Comparison of ENCODE assay signal across 9 cellular contexts in genomic region chr9:69131682-69132081, GRCh38. TPM values are rescaled to one million over a fixed set of nuclear protein-coding genes. Genes with fewer than 3 reads are reported as not detected.
DNase-seq lines count a peak whose midpoint lies in the region; ATAC-seq, FAIRE-seq and TF ChIP-seq lines count a peak whose summit lies in the region.
"Had no signal": no experiment of that assay in that cellular context is flagged by ENCODE, and none has a peak within 500 bp of the region (broad histone marks: within the 10 kb centered on the region; RNA-seq: fewer than 3 reads in every experiment).

No MANE protein-coding gene starts in this region.

- no peaks in the 10 kb centered on the region for H3K27me3 ChIP-seq in suprapubic skin

- no peaks in the 10 kb centered on the region for H3K9me3 Mint-ChIP-seq in MCF 10A (ENCODE audit: unreplicated experiment)
- no peaks in the 10 kb centered on the region for H3K9me3 Mint-ChIP-seq in stimulated activated naive B cell treated with anti-CD40 and anti-IgM and Interleukin-4, amounts not matched to agents 10 μg/mL and 1 μg/mL and 100 μg/mL, for 72 hours

- H3K4me3 Mint-ChIP-seq in MCF 10A (ENCODE audit: unreplicated experiment) = peak overlapping the region; percentile 0
- H3K4me3 Mint-ChIP-seq in stimulated activated naive B cell treated with anti-CD40 and anti-IgM and Interleukin-4, amounts not matched to agents 10 μg/mL and 1 μg/mL and 100 μg/mL, for 72 hours = no peak overlapping the region

- no peak for TF ChIP-seq EP300 in suprapubic skin (IDR thresholded peaks at IDR 0.05)

- H3K27ac Mint-ChIP-seq in MCF 10A (ENCODE audit: low read depth, unreplicated experiment) = peak overlapping the region; percentile 77
- no peak overlapping the region for H3K27ac Mint-ChIP-seq in stimulated activated naive B cell treated with anti-CD40 and anti-IgM and Interleukin-4, amounts not matched to agents 10 μg/mL and 1 μg/mL and 100 μg/mL, for 72 hours

- 55% methylated on average over 1 of the region's 1 CpG for WGBS in suprapubic skin

- CTCF ChIA-PET in MCF 10A (lab: Yijun Ruan, JAX) = interaction anchor here (0.7 to 2.1 kb wide), 11 partner anchors 12 to 96 kb away, joined by 3 to 11 read pairs (median 4); partner anchors contain the start of genes FXN and TJP2

- ATAC-seq in stimulated activated naive B cell treated with anti-CD40 and anti-IgM and Interleukin-4, amounts not matched to agents 10 μg/mL and 1 μg/mL and 100 μg/mL, for 72 hours (replicated peaks) = no peak

- H3K27ac ChIP-seq in kidney (ENCODE audit: low read depth in 2 of 2, low read length in 2 of 2) = peak overlapping the region; percentile 43 to 56
- peak overlapping the region; percentile 54 for H3K27ac ChIP-seq in suprapubic skin

- H3K9me3 ChIP-seq in kidney (ENCODE audit: control insufficient read depth in 1 of 2, low read length in 2 of 2) = no peaks in the 10 kb centered on the region
- no peaks in the 10 kb centered on the region for H3K9me3 ChIP-seq in suprapubic skin

- DNase-seq in HCEC 1CT = peak; percentile 96
- DNase-seq in MCF 10A (ENCODE audit: unreplicated experiment) = peak; percentile 93
- no peak for DNase-seq in kidney
- DNase-seq in suprapubic skin (ENCODE audit: low spot score in 2 of 2) = peak in 1 of 2 donors; percentile 65
- no peak for DNase-seq in GDM1 (lab: John Stamatoyannopoulos, UW)
- no peak for DNase-seq in stimulated activated naive B cell treated with anti-CD40 and anti-IgM and Interleukin-4, amounts not matched to agents 10 μg/mL and 1 μg/mL and 100 μg/mL, for 72 hours
- no peak for DNase-seq in NCI-H2196 treated with DMSO at 0.1 percent for 48 hours (lab: John Stamatoyannopoulos, UW; ENCODE audit: unreplicated experiment)
- no peak for DNase-seq in activated CD4-positive, alpha-beta T cell treated with anti-CD3 and anti-CD28 coated beads, Interleukin-2, amount 50 U/mL, for 48 hours
- DNase-seq: cortex of kidney had no signal

- H3K4me1 Mint-ChIP-seq in MCF 10A (ENCODE audit: insufficient read depth, unreplicated experiment) = peaks cover 33% of the 10 kb centered on the region
- no peaks in the 10 kb centered on the region for H3K4me1 Mint-ChIP-seq in stimulated activated naive B cell treated with anti-CD40 and anti-IgM and Interleukin-4, amounts not matched to agents 10 μg/mL and 1 μg/mL and 100 μg/mL, for 72 hours

- H3K27me3 Mint-ChIP-seq in MCF 10A (ENCODE audit: insufficient read depth, unreplicated experiment) = no peaks in the 10 kb centered on the region
- no peaks in the 10 kb centered on the region for H3K27me3 Mint-ChIP-seq in stimulated activated naive B cell treated with anti-CD40 and anti-IgM and Interleukin-4, amounts not matched to agents 10 μg/mL and 1 μg/mL and 100 μg/mL, for 72 hours

- TF ChIP-seq POLR2A in suprapubic skin (IDR thresholded peaks at IDR 0.05) = no peak

- peaks cover 4% of the 10 kb centered on the region for H3K36me3 Mint-ChIP-seq in MCF 10A (ENCODE audit: insufficient read depth, unreplicated experiment)
- H3K36me3 Mint-ChIP-seq in stimulated activated naive B cell treated with anti-CD40 and anti-IgM and Interleukin-4, amounts not matched to agents 10 μg/mL and 1 μg/mL and 100 μg/mL, for 72 hours = no peaks in the 10 kb centered on the region

- TF ChIP-seq CTCF in MCF 10A (IDR thresholded peaks at IDR 0.05; ENCODE audit: unreplicated experiment) = no peak
- no peak for TF ChIP-seq CTCF in kidney (IDR thresholded peaks at IDR 0.05; ENCODE audit: borderline replicate concordance, extremely low read depth, insufficient read depth)
- TF ChIP-seq CTCF in suprapubic skin (IDR thresholded peaks at IDR 0.05) = no peak

- FAIRE-seq in kidney (lab: Jason Lieb, UNC) = peak; percentile 73

- no peaks in the 10 kb centered on the region for H3K36me3 ChIP-seq in kidney (ENCODE audit: control insufficient read depth in 1 of 2, insufficient read depth in 2 of 2, low read length in 2 of 2)
- no peaks in the 10 kb centered on the region for H3K36me3 ChIP-seq in suprapubic skin

- intact Hi-C loops in MCF 10A (cut with micrococcal nuclease) = loop anchor here (1.0 to 2.0 kb wide), 3 partner anchors 9 to 77 kb away; partner anchors contain the start of gene TJP2
- intact Hi-C loops in kidney (cut with DNase I) = no loop called here

- POLR2A ChIA-PET in MCF 10A (lab: Yijun Ruan, JAX) = interaction anchor here (0.7 to 5.9 kb wide), 19 partner anchors 10 to 81 kb away, joined by 3 to 86 read pairs (median 5); partner anchors contain the start of gene TJP2

- no peak overlapping the region for H3K9ac ChIP-seq in kidney (ENCODE audit: low read length in 2 of 2)

- H3K4me3 ChIP-seq in kidney (ENCODE audit: low read length in 2 of 2) (no peak overlapping the region), suprapubic skin (no peak overlapping the region)

- BruUV-seq in MCF 10A (replicated peaks; lab: Mats Ljungman, UMichigan) = no TSS peak

- H3K4me1 ChIP-seq in kidney (ENCODE audit: control insufficient read depth in 1 of 2, insufficient read depth in 1 of 2, low read depth in 1 of 2, low read length in 2 of 2) (peaks cover 37 to 40% of the 10 kb centered on the region in 2 donors), suprapubic skin (peaks cover 27% of the 10 kb centered on the region)

RNA-seq across cellular contexts. Expression of gene TJP2, which starts 42.4 kb away (rescaled TPM):
- total RNA-seq in MCF 10A (2022) (47.2 and 52.2 TPM in 2 replicates), kidney (148 TPM), suprapubic skin (100 to 1,000 TPM in 3 of 4 donors, 10 to 100 TPM in 1; 96.3 to 240 (median 117) TPM)
- polyA plus RNA-seq in kidney (ENCODE audit: insufficient read depth, low read depth, low replicate concordance) = 35.9 TPM

Comparison
In these comparisons a context has a peak if more than half of its experiments do, and no peak if none do; other contexts are left out.
1. DNase-seq: peak in HCEC 1CT (single experiment) and MCF 10A (single experiment); none in kidney (single experiment), GDM1 (single experiment), stimulated activated naive B cell treated with anti-CD40 and anti-IgM and Interleukin-4, amounts not matched to agents 10 μg/mL and 1 μg/mL and 100 μg/mL, for 72 hours (single experiment), NCI-H2196 treated with DMSO at 0.1 percent for 48 hours (single experiment) and activated CD4-positive, alpha-beta T cell treated with anti-CD3 and anti-CD28 coated beads, Interleukin-2, amount 50 U/mL, for 48 hours (0 of 2).